In the genomic region with DNA sequence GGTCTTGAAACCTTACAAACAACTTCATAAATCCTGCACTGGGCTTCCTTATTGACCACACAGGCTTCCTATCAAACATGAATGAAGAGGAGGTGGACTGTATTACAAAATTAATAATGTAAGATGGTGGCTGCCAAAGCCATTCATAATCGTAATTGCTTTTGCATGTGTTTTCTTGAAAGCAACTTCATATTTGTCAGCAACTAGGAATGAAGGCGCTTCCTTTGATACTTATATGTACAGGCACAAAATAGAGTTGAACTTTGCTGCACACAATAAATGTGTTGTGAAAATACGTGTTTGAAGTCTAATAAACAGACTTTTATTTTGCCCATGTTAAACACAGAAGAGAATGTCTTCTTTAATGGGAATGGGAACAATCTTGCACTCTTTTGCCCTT, we compare ENCODE assay signal across 21 cellular contexts.
A peak's percentile ranks its signal among the peaks of the same experiment; 100 is the strongest.
DNase-seq lines count a peak whose midpoint lies in the region; ATAC-seq, FAIRE-seq and TF ChIP-seq lines count a peak whose summit lies in the region.
"Had no signal": no experiment of that assay in that cellular context is flagged by ENCODE, and none has a peak within 500 bp of the region (broad histone marks: within the 10 kb centered on the region; RNA-seq: fewer than 3 reads in every experiment).

No MANE protein-coding gene starts in this region.

- no peaks in the 10 kb centered on the region for H3K9me3 ChIP-seq in astrocyte (ENCODE audit: insufficient read depth, low read depth, low read length)
- H3K9me3 ChIP-seq: HAP-1 had no signal

- H3K27me3 ChIP-seq in astrocyte (ENCODE audit: insufficient read depth, low read length) (no peaks in the 10 kb centered on the region), foreskin keratinocyte (no peaks in the 10 kb centered on the region)

- ATAC-seq in foreskin keratinocyte (no peak), HG02759 (IDR thresholded peaks at IDR 0.05; ENCODE audit: unreplicated experiment) (no peak), HG03432 (IDR thresholded peaks at IDR 0.05; ENCODE audit: unreplicated experiment) (no peak)
- ATAC-seq: HepG2 had no signal

- no peaks in the 10 kb centered on the region for H3K79me2 ChIP-seq in astrocyte (ENCODE audit: insufficient read depth, low read length)

- DNase-seq in GM03348 (ENCODE audit: low spot score) (peak; percentile 39), astrocyte (ENCODE audit: low read depth) (no peak), fibroblast of mammary gland (ENCODE audit: low read depth) (peak; percentile 31), foreskin keratinocyte (no peak), SK-N-DZ (ENCODE audit: low spot score) (no peak)
- DNase-seq: ACHN; AML-193; Calu3; CD4-positive, alpha-beta T cell; DMS53; DND-41; Kasumi-1; KG1 had no signal

- H4K20me1 ChIP-seq in astrocyte (ENCODE audit: insufficient read depth, low read length): no peaks in the 10 kb centered on the region

- H3K27ac Mint-ChIP-seq in astrocyte (ENCODE audit: unreplicated experiment): no peak overlapping the region
- H3K27ac Mint-ChIP-seq: CD4-positive, alpha-beta T cell had no signal

- H3K4me1 Mint-ChIP-seq in astrocyte (ENCODE audit: low read depth, unreplicated experiment): peaks cover 16% of the 10 kb centered on the region

- no peak for TF ChIP-seq CTCF in astrocyte (IDR thresholded peaks at IDR 0.05; ENCODE audit: insufficient read depth, low read depth, low read length)
- TF ChIP-seq CTCF in fibroblast of mammary gland (conservative IDR thresholded peaks at IDR 0.05; ENCODE audit: control insufficient read depth, insufficient read depth, low read depth, low read length): no peak
- no peak for TF ChIP-seq CTCF in foreskin keratinocyte (conservative IDR thresholded peaks at IDR 0.05)

- H2AFZ ChIP-seq in astrocyte (ENCODE audit: low read depth, low read length): no peak overlapping the region

- no peak overlapping the region for H3K4me3 ChIP-seq in astrocyte (ENCODE audit: insufficient read depth, low read depth, low read length)
- H3K4me3 ChIP-seq in fibroblast of mammary gland (ENCODE audit: control insufficient read depth, low read depth, low read length): no peak overlapping the region
- H3K4me3 ChIP-seq: HAP-1 had no signal

- FAIRE-seq in astrocyte (lab: Jason Lieb, UNC): no peak
- FAIRE-seq: A204.1, G401.6, GM12892, HepG2 had no signal

- peak overlapping the region; percentile 25 for H3K9ac ChIP-seq in astrocyte (ENCODE audit: low read length)

- peak overlapping the region; percentile 33 for H3K27ac ChIP-seq in astrocyte (ENCODE audit: low read depth, low read length)
- no peak overlapping the region for H3K27ac ChIP-seq in foreskin keratinocyte
- H3K27ac ChIP-seq: C4-2B had no signal

- H3K4me3 Mint-ChIP-seq in astrocyte (ENCODE audit: unreplicated experiment): no peak overlapping the region
- H3K4me3 Mint-ChIP-seq: CD4-positive, alpha-beta T cell had no signal

- peaks cover 4% of the 10 kb centered on the region for H3K36me3 Mint-ChIP-seq in astrocyte (ENCODE audit: low read depth, unreplicated experiment)

- H3K4me2 ChIP-seq in astrocyte (ENCODE audit: low read length): no peak overlapping the region

- no peaks in the 10 kb centered on the region for H3K9me3 Mint-ChIP-seq in astrocyte (ENCODE audit: unreplicated experiment)
- H3K9me3 Mint-ChIP-seq: CD4-positive, alpha-beta T cell had no signal

- H3K36me3 ChIP-seq in astrocyte (ENCODE audit: insufficient read depth, low read length): no peaks in the 10 kb centered on the region
- H3K36me3 ChIP-seq: HAP-1 had no signal

- H3K4me1 ChIP-seq in astrocyte (ENCODE audit: insufficient read depth, low read length) (peaks cover 39% of the 10 kb centered on the region), foreskin keratinocyte (peaks cover 12% of the 10 kb centered on the region)
- H3K4me1 ChIP-seq: HAP-1 had no signal

- H3K27me3 Mint-ChIP-seq in astrocyte (ENCODE audit: low read depth, unreplicated experiment): no peaks in the 10 kb centered on the region
- H3K27me3 Mint-ChIP-seq: CD4-positive, alpha-beta T cell had no signal

Comparison
In these comparisons a context has a peak if more than half of its experiments do, and no peak if none do; other contexts are left out.
1. DNase-seq: peak in GM03348 (single experiment) and fibroblast of mammary gland (single experiment); none in astrocyte (single experiment), foreskin keratinocyte (0 of 2) and SK-N-DZ (single experiment).